1 cellular context compared by ENCODE assay signal in the genomic region with DNA sequence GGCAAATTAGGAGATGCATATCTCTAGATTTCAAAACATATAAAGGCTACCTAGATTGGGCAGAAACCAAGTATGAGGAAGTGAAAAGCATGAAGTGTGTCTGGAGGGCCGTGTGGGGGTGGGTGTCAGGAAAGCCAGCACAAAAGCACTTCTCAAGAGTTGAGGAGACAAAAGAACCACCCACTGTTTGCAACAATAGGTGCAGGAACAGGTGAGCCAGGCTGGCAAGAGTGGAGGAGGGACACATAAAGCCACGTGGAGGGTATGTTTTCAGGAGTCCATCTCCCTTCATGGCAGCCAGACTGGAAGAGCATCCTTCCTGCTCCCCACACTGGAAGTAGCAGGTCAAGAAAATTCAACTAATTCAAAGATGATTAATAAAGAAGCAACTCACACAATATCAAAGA.
TF ChIP-seq lines count a peak whose summit lies in the region.

No MANE protein-coding gene starts in this region.

TF ChIP-seq in WTC11, 78 proteins besides CTCF, POLR2A, EP300 and RAD21 (continued from another document and continues in another):
- TF ChIP-seq ZNF512 (CRISPR knock-in tag; IDR thresholded peaks at IDR 0.05; ENCODE audit: borderline replicate concordance) (no peak), ZNF317 (CRISPR knock-in tag; IDR thresholded peaks at IDR 0.05; ENCODE audit: borderline replicate concordance, low read depth) (no peak), MAX (CRISPR knock-in tag; IDR thresholded peaks at IDR 0.05) (peak; percentile 92), HMGA2 (CRISPR knock-in tag; IDR thresholded peaks at IDR 0.05) (no peak), ZNF281 (CRISPR knock-in tag; IDR thresholded peaks at IDR 0.05) (peak; percentile 95), TEAD4 (CRISPR knock-in tag; IDR thresholded peaks at IDR 0.05) (no peak), KAT7 (CRISPR knock-in tag; IDR thresholded peaks at IDR 0.05; ENCODE audit: borderline replicate concordance) (no peak), STAT6 (CRISPR knock-in tag; conservative IDR thresholded peaks at IDR 0.05; ENCODE audit: low read depth) (no peak), RORB (CRISPR knock-in tag; IDR thresholded peaks at IDR 0.05) (no peak), MYBL2 (CRISPR knock-in tag; IDR thresholded peaks at IDR 0.05) (0 out of 2 replicates have a peak, but pooled peaks have one; percentile 53), USF2 (CRISPR knock-in tag; IDR thresholded peaks at IDR 0.05) (peak; percentile 80), CBFB (CRISPR knock-in tag; IDR thresholded peaks at IDR 0.05; ENCODE audit: low read depth) (no peak), JAZF1 (CRISPR knock-in tag; IDR thresholded peaks at IDR 0.05) (no peak), E2F1 (CRISPR knock-in tag; IDR thresholded peaks at IDR 0.05) (no peak), NR3C1 (CRISPR knock-in tag; conservative IDR thresholded peaks at IDR 0.05; ENCODE audit: low read depth) (no peak), E2F5 (CRISPR knock-in tag; IDR thresholded peaks at IDR 0.05) (no peak), ZNF121 (CRISPR knock-in tag; IDR thresholded peaks at IDR 0.05) (no peak), ZMAT4 (CRISPR knock-in tag; IDR thresholded peaks at IDR 0.05) (no peak), ZNF138 (CRISPR knock-in tag; conservative IDR thresholded peaks at IDR 0.05) (no peak), ERG (CRISPR knock-in tag; IDR thresholded peaks at IDR 0.05) (no peak), MXD4 (CRISPR knock-in tag; IDR thresholded peaks at IDR 0.05; ENCODE audit: borderline replicate concordance) (no peak)
- TF ChIP-seq, protein P1, sequence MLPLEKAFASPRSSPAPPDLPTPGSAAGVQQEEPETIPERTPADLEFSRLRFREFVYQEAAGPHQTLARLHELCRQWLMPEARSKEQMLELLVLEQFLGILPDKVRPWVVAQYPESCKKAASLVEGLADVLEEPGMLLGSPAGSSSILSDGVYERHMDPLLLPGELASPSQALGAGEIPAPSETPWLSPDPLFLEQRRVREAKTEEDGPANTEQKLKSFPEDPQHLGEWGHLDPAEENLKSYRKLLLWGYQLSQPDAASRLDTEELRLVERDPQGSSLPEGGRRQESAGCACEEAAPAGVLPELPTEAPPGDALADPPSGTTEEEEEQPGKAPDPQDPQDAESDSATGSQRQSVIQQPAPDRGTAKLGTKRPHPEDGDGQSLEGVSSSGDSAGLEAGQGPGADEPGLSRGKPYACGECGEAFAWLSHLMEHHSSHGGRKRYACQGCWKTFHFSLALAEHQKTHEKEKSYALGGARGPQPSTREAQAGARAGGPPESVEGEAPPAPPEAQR (CRISPR knock-in tag; IDR thresholded peaks at IDR 0.05): no peak
- TF ChIP-seq, protein P2, sequence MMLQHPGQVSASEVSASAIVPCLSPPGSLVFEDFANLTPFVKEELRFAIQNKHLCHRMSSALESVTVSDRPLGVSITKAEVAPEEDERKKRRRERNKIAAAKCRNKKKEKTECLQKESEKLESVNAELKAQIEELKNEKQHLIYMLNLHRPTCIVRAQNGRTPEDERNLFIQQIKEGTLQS (CRISPR knock-in tag; conservative IDR thresholded peaks at IDR 0.05): no peak
- TF ChIP-seq, protein P3, sequence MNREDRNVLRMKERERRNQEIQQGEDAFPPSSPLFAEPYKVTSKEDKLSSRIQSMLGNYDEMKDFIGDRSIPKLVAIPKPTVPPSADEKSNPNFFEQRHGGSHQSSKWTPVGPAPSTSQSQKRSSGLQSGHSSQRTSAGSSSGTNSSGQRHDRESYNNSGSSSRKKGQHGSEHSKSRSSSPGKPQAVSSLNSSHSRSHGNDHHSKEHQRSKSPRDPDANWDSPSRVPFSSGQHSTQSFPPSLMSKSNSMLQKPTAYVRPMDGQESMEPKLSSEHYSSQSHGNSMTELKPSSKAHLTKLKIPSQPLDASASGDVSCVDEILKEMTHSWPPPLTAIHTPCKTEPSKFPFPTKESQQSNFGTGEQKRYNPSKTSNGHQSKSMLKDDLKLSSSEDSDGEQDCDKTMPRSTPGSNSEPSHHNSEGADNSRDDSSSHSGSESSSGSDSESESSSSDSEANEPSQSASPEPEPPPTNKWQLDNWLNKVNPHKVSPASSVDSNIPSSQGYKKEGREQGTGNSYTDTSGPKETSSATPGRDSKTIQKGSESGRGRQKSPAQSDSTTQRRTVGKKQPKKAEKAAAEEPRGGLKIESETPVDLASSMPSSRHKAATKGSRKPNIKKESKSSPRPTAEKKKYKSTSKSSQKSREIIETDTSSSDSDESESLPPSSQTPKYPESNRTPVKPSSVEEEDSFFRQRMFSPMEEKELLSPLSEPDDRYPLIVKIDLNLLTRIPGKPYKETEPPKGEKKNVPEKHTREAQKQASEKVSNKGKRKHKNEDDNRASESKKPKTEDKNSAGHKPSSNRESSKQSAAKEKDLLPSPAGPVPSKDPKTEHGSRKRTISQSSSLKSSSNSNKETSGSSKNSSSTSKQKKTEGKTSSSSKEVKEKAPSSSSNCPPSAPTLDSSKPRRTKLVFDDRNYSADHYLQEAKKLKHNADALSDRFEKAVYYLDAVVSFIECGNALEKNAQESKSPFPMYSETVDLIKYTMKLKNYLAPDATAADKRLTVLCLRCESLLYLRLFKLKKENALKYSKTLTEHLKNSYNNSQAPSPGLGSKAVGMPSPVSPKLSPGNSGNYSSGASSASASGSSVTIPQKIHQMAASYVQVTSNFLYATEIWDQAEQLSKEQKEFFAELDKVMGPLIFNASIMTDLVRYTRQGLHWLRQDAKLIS (CRISPR knock-in tag; IDR thresholded peaks at IDR 0.05; ENCODE audit: borderline replicate concordance): no peak
- TF ChIP-seq, protein P4, sequence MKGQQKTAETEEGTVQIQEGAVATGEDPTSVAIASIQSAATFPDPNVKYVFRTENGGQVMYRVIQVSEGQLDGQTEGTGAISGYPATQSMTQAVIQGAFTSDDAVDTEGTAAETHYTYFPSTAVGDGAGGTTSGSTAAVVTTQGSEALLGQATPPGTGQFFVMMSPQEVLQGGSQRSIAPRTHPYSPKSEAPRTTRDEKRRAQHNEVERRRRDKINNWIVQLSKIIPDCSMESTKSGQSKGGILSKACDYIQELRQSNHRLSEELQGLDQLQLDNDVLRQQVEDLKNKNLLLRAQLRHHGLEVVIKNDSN (CRISPR knock-in tag; IDR thresholded peaks at IDR 0.05): peak; percentile 70
